ENCODE assay signal across 8 cellular contexts in the genomic region with DNA sequence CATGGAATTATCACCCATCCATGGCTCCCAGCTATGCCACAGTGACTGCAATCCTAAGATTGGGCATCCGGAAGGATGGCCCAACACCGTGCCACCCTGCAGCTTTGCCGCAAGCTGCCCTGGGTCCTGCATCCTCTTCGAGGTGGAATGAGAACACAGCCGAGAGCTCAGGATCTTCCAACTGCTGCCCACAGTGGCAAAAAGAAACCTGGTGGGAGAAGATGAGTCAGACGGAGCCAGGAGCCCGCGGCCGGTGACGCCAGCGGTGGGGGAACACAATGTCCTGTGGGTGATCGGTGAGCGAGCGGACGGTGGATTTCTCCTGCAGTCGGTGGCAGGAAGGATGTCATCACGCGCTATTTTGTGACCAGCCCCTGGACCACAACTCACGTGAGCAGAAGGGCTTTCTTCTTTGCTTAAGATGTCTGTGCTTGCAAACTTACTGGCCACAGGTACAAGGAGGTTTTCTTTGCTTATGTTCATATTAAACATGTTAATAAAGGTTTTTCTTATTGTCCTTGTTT. TPM values are rescaled to one million over a fixed set of nuclear protein-coding genes. Genes with fewer than 3 reads are reported as not detected.
A peak's percentile ranks its signal among the peaks of the same experiment; 100 is the strongest.
DNase-seq lines count a peak whose midpoint lies in the region; ATAC-seq and TF ChIP-seq lines count a peak whose summit lies in the region.

No MANE protein-coding gene starts in this region.

- H3K4me1 Mint-ChIP-seq in activated naive CD4-positive, alpha-beta T cell treated with anti-CD3 and anti-CD28 coated beads for 36 hours (ENCODE audit: low read depth): peaks cover 73% of the 10 kb centered on the region

- H3K36me3 ChIP-seq in H7 (replicated peaks; ENCODE audit: control insufficient read depth, insufficient read depth, low read length) (no peaks in the 10 kb centered on the region), SJCRH30 (no peaks in the 10 kb centered on the region), heart left ventricle (no peaks in the 10 kb centered on the region)

- peak; percentile 1 to 50 (median 18) for ATAC-seq in heart left ventricle

- intact Hi-C loops in activated naive CD4-positive, alpha-beta T cell treated with anti-CD3 and anti-CD28 coated beads for 36 hours (cut with micrococcal nuclease): loop anchor here (1.0 to 10.0 kb wide), 5 partner anchors 9 to 455 kb away; a partner anchor contains a TSS
- intact Hi-C loops in heart left ventricle (cut with DNase I): loop anchor here in 2 of 10 donors (10.0 kb wide), 2 partner anchors 53 to 63 kb away; no protein-coding TSS in a partner anchor

- H3K4me3 ChIP-seq in H7 (ENCODE audit: insufficient read depth, low read depth, low read length) (no peak overlapping the region), SJCRH30 (peak overlapping the region; percentile 52), heart left ventricle (peak overlapping the region; percentile 17 to 61 (median 51))

- H3K27me3 Mint-ChIP-seq in activated naive CD4-positive, alpha-beta T cell treated with anti-CD3 and anti-CD28 coated beads for 36 hours (ENCODE audit: low read depth): no peaks in the 10 kb centered on the region

- CTCF ChIA-PET in activated naive CD4-positive, alpha-beta T cell treated with anti-CD3 and anti-CD28 coated beads for 36 hours (lab: Charles Lee): interaction anchor here (0.7 to 8.4 kb wide), 5 partner anchors 24 to 267 kb away, joined by 3 to 60 read pairs (median 3); a partner anchor contains a TSS

- peaks cover 20% of the 10 kb centered on the region for H3K36me3 Mint-ChIP-seq in activated naive CD4-positive, alpha-beta T cell treated with anti-CD3 and anti-CD28 coated beads for 36 hours (ENCODE audit: low read depth)

- H3K4me3 Mint-ChIP-seq in activated naive CD4-positive, alpha-beta T cell treated with anti-CD3 and anti-CD28 coated beads for 36 hours: peak overlapping the region; percentile 93

- H3K27ac Mint-ChIP-seq in activated naive CD4-positive, alpha-beta T cell treated with anti-CD3 and anti-CD28 coated beads for 36 hours: peak overlapping the region; percentile 100

- H3K9me3 ChIP-seq in SJCRH30 (replicated peaks) (no peaks in the 10 kb centered on the region), heart left ventricle (no peaks in the 10 kb centered on the region)

- TF ChIP-seq CTCF in heart left ventricle (IDR thresholded peaks at IDR 0.05): no peak

- H3K27ac ChIP-seq in SJCRH30: peak overlapping the region; percentile 8; the same call in 1 of the 2 replicates
- peak overlapping the region; percentile 77 to 98 (median 90) for H3K27ac ChIP-seq in heart left ventricle

- H3K4me1 ChIP-seq in SJCRH30 (peaks cover 22% of the 10 kb centered on the region), heart left ventricle (peaks cover 6 to 73% (median 22%) of the 10 kb centered on the region in 12 donors)

- WGBS in heart left ventricle, 4 donors: 47 to 61% (median 53%) methylated on average over 19 of the region's 19 CpGs

- peak; percentile 94 for DNase-seq in CD1c-positive myeloid dendritic cell (ENCODE audit: extremely low spot score)
- peak; percentile 54 for DNase-seq in H7
- peak; percentile 68 to 71 for DNase-seq in SJCRH30
- peak; percentile 95 for DNase-seq in activated naive CD4-positive, alpha-beta T cell treated with anti-CD3 and anti-CD28 coated beads for 36 hours
- peak; percentile 65 to 89 (median 78) for DNase-seq in heart left ventricle
- peak; percentile 79 for DNase-seq in smooth muscle cell of the brain vasculature (ENCODE audit: low read depth, low spot score)
- DNase-seq in NCI-H82 treated with DMSO at 0.1 percent for 48 hours (lab: John Stamatoyannopoulos, UW; ENCODE audit: unreplicated experiment): no peak
- no peak for DNase-seq in NCI-H2171 treated with DMSO at 0.1 percent for 48 hours (lab: John Stamatoyannopoulos, UW)

- no peaks in the 10 kb centered on the region for H3K9me3 Mint-ChIP-seq in activated naive CD4-positive, alpha-beta T cell treated with anti-CD3 and anti-CD28 coated beads for 36 hours

- H3K27me3 ChIP-seq in H7 (ENCODE audit: control insufficient read depth, insufficient read depth, low read length) (no peaks in the 10 kb centered on the region), SJCRH30 (no peaks in the 10 kb centered on the region), heart left ventricle (peaks cover 0 to 2% (median 0%) of the 10 kb centered on the region in 9 donors)

- TF ChIP-seq POLR2A in heart left ventricle (IDR thresholded peaks at IDR 0.05): no peak

RNA-seq across cellular contexts. Expression of a gene that starts 20.1 kb away (rescaled TPM):
- total RNA-seq in H7 (2014; rRNA removed; shearing (Covaris generic)): 0.38 and 1.7 TPM in 2 replicates
- total RNA-seq in SJCRH30 (2014; rRNA removed; shearing (Covaris generic)): 4.8 and 6.3 TPM in 2 replicates
- 100 to 1,000 TPM; 635 to 646 TPM for total RNA-seq in activated naive CD4-positive, alpha-beta T cell treated with anti-CD3 and anti-CD28 coated beads for 36 hours
- 1 to 10 TPM in 2 of 9 donors, under 1 TPM in 5, not detected in 2; 0.21 to 8.6 (median 0.42) TPM for total RNA-seq in heart left ventricle
- under 1 TPM; 0.23 to 0.53 TPM for polyA plus RNA-seq in heart left ventricle

RNA-seq across cellular contexts. Expression of a gene that starts 23.8 kb away (rescaled TPM):
- total RNA-seq in H7 (2014; rRNA removed; shearing (Covaris generic)): 31.7 and 37.3 TPM in 2 replicates
- 70.5 and 88.7 TPM in 2 replicates for total RNA-seq in SJCRH30 (2014; rRNA removed; shearing (Covaris generic))
- 100 to 1,000 TPM in 1 of 2 experiments, 10 to 100 TPM in 1; 99.8 to 100 TPM for total RNA-seq in activated naive CD4-positive, alpha-beta T cell treated with anti-CD3 and anti-CD28 coated beads for 36 hours
- total RNA-seq in heart left ventricle: 10 to 100 TPM; 38.4 to 83.9 (median 66.1) TPM
- 10 to 100 TPM; 47.5 to 88.1 TPM for polyA plus RNA-seq in heart left ventricle

RNA-seq across cellular contexts. Expression of a gene that starts 36.2 kb away (rescaled TPM):
- total RNA-seq in H7 (2014; rRNA removed; shearing (Covaris generic)): 0.44 and 0.94 TPM in 2 replicates
- total RNA-seq in SJCRH30 (2014; rRNA removed; shearing (Covaris generic)): 0.36 and 1.1 TPM in 2 replicates
- total RNA-seq in activated naive CD4-positive, alpha-beta T cell treated with anti-CD3 and anti-CD28 coated beads for 36 hours: 1 to 10 TPM; 2.8 to 3.8 TPM
- total RNA-seq in heart left ventricle: 10 to 100 TPM in 2 of 9 donors, 1 to 10 TPM in 7; 2.3 to 41.6 (median 3.5) TPM
- polyA plus RNA-seq in heart left ventricle: 1 to 10 TPM; 2.3 to 3.4 TPM

Comparison
In these comparisons a context has a peak if more than half of its experiments do, and no peak if none do; other contexts are left out.
1. DNase-seq: peak in CD1c-positive myeloid dendritic cell (single experiment), H7 (single experiment), SJCRH30 (2 of 2), activated naive CD4-positive, alpha-beta T cell treated with anti-CD3 and anti-CD28 coated beads for 36 hours (single experiment), heart left ventricle (5 of 5) and smooth muscle cell of the brain vasculature (single experiment); none in NCI-H82 treated with DMSO at 0.1 percent for 48 hours (single experiment) and NCI-H2171 treated with DMSO at 0.1 percent for 48 hours (single experiment).
2. RNA of a gene that starts 20.1 kb away (total RNA-seq): 635 to 646 TPM in activated naive CD4-positive, alpha-beta T cell treated with anti-CD3 and anti-CD28 coated beads for 36 hours; 4.8 to 6.3 TPM in SJCRH30, 0.21 to 8.6 TPM in heart left ventricle and 0.38 to 1.7 TPM in H7; every median in the first group is over 10 times any median in the second.